In the genomic region with DNA sequence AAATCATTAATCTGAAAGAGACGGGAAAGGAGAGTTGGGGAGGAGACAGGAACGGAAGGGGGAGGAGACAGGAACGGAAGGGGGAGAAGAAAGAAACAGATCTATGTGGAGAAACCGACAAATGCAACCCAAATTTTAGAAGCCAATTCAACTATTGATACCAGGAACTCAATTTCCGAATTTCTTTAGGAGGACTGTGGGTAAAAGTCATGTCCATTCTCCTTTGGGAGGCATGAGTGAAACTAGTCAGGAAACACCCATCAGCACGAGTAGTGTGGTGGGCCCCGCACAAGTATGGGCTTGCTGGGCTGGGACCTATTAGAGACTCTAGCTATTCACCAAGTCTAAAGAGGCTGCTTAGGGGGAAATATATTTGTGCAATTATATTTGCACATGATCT, we compare ENCODE assay signal across 24 cellular contexts. TPM values are rescaled to one million over a fixed set of nuclear protein-coding genes. Genes with fewer than 3 reads are reported as not detected.
"Had no signal": no experiment of that assay in that cellular context is flagged by ENCODE, and none has a peak within 500 bp of the region (broad histone marks: within the 10 kb centered on the region; RNA-seq: fewer than 3 reads in every experiment).

No MANE protein-coding gene starts in this region.

- H3K27ac Mint-ChIP-seq: activated CD4-positive, alpha-beta memory T cell treated with anti-CD3 and anti-CD28 coated beads, Interleukin-2, amount 10 ng/mL, durations not matched to agents 7 days and 5 days; activated CD4-positive, alpha-beta T cell treated with anti-CD3 and anti-CD28 coated beads, Interleukin-2, amount 10 ng/mL, durations not matched to agents 7 days and 5 days; activated naive CD4-positive, alpha-beta T cell treated with anti-CD3 and anti-CD28 coated beads for 36 hours; activated naive CD8-positive, alpha-beta T cell; activated T-helper 17 cell treated with anti-CD3 and anti-CD28 coated beads, Interleukin-2, amount 50 U/mL, for 72 hours; T-helper 17 cell had no signal

- FAIRE-seq: RCC 7860, TTC549 had no signal

- H3K36me3 ChIP-seq: brain microvascular endothelial cell, cardiac muscle cell had no signal

- H3K4me1 Mint-ChIP-seq: activated CD4-positive, alpha-beta memory T cell treated with anti-CD3 and anti-CD28 coated beads, Interleukin-2, amount 10 ng/mL, durations not matched to agents 7 days and 5 days; activated CD4-positive, alpha-beta T cell treated with anti-CD3 and anti-CD28 coated beads, Interleukin-2, amount 10 ng/mL, durations not matched to agents 7 days and 5 days; activated T-helper 17 cell treated with anti-CD3 and anti-CD28 coated beads, Interleukin-2, amount 50 U/mL, for 72 hours; T-helper 17 cell had no signal

- H3K27me3 Mint-ChIP-seq: activated CD4-positive, alpha-beta memory T cell treated with anti-CD3 and anti-CD28 coated beads, Interleukin-2, amount 10 ng/mL, durations not matched to agents 7 days and 5 days; activated CD4-positive, alpha-beta T cell treated with anti-CD3 and anti-CD28 coated beads, Interleukin-2, amount 10 ng/mL, durations not matched to agents 7 days and 5 days; activated naive CD8-positive, alpha-beta T cell; activated T-helper 17 cell treated with anti-CD3 and anti-CD28 coated beads, Interleukin-2, amount 50 U/mL, for 72 hours; T-helper 17 cell had no signal

- H3K4me3 Mint-ChIP-seq: activated CD4-positive, alpha-beta memory T cell treated with anti-CD3 and anti-CD28 coated beads, Interleukin-2, amount 10 ng/mL, durations not matched to agents 7 days and 5 days; activated CD4-positive, alpha-beta T cell treated with anti-CD3 and anti-CD28 coated beads, Interleukin-2, amount 10 ng/mL, durations not matched to agents 7 days and 5 days; activated naive CD4-positive, alpha-beta T cell treated with anti-CD3 and anti-CD28 coated beads for 36 hours; activated naive CD8-positive, alpha-beta T cell; activated T-helper 17 cell treated with anti-CD3 and anti-CD28 coated beads, Interleukin-2, amount 50 U/mL, for 72 hours; T-helper 17 cell had no signal

- H3K4me3 ChIP-seq: cardiac muscle cell had no signal

- H3K36me3 Mint-ChIP-seq: activated naive CD8-positive, alpha-beta T cell had no signal

- DNase-seq: activated CD4-positive, alpha-beta memory T cell treated with anti-CD3 and anti-CD28 coated beads, Interleukin-2, amount 10 ng/mL, durations not matched to agents 7 days and 5 days; activated CD4-positive, alpha-beta T cell treated with anti-CD3 and anti-CD28 coated beads, Interleukin-2, amount 10 ng/mL, durations not matched to agents 7 days and 5 days; activated CD4-positive, CD25-positive, alpha-beta regulatory T cell; activated gamma-delta T cell; activated naive CD4-positive, alpha-beta T cell treated with anti-CD3 and anti-CD28 coated beads for 36 hours; activated T-cell treated with anti-CD3 and anti-CD28 coated beads for 4 hours; activated T-cell treated with anti-CD3 and anti-CD28 coated beads, Interleukin-2, amount 50 U/mL, for 48 hours; brain microvascular endothelial cell; NCI-H1105 treated with DMSO at 0.1 percent for 48 hours; NCI-H1436 treated with DMSO at 0.1 percent for 48 hours; NCI-H187; NCI-H2081; NCI-H226; NCI-H510A; NCI-H526 treated with DMSO at 0.1 percent for 48 hours; SIG-M5; T-helper 17 cell; T-helper 9 cell had no signal

- ATAC-seq: activated T-helper 17 cell treated with anti-CD3 and anti-CD28 coated beads, Interleukin-2, amount 50 U/mL, for 72 hours; T-helper 17 cell had no signal

- H3K27me3 ChIP-seq: brain microvascular endothelial cell, cardiac muscle cell had no signal

- H3K9me3 Mint-ChIP-seq: activated CD4-positive, alpha-beta T cell treated with anti-CD3 and anti-CD28 coated beads, Interleukin-2, amount 10 ng/mL, durations not matched to agents 7 days and 5 days had no signal

- H3K27ac ChIP-seq: brain microvascular endothelial cell, cardiac muscle cell had no signal

RNA-seq across cellular contexts. Expression of a gene that starts 18.1 kb away (rescaled TPM):
- total RNA-seq: activated CD4-positive, alpha-beta memory T cell treated with anti-CD3 and anti-CD28 coated beads, Interleukin-2, amount 10 ng/mL, durations not matched to agents 7 days and 5 days; activated CD4-positive, alpha-beta T cell treated with anti-CD3 and anti-CD28 coated beads, Interleukin-2, amount 10 ng/mL, durations not matched to agents 7 days and 5 days; activated CD8-positive, alpha-beta memory T cell treated with anti-CD3 and anti-CD28 coated beads for 36 hours; activated naive CD4-positive, alpha-beta T cell treated with anti-CD3 and anti-CD28 coated beads for 36 hours; activated T-helper 17 cell treated with anti-CD3 and anti-CD28 coated beads, Interleukin-2, amount 50 U/mL, for 72 hours; cardiac muscle cell; T-helper 17 cell had no signal
- polyA plus RNA-seq: cardiac muscle cell had no signal
